11 cellular contexts compared by ENCODE assay signal in the genomic region with DNA sequence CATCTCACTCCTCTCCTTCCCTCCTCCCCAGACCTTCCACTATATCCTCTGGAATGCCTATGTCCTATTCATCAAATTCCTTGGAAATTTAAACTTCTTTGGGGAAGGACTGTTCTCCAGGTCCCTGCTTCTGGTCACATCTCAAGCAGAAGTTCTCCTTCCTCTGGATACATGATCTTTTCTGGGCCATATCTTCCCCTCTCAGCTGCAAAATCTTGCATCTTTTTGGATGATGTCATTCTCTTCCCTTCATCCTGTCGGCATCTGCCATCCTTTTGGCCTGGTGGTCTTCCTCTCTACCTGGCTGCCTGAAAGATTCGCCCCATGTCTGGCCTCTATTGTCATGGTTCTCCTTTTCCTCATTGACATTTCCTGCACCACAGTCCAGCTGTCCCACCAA. TPM values are rescaled to one million over a fixed set of nuclear protein-coding genes. Genes with fewer than 3 reads are reported as not detected.
"Had no signal": no experiment of that assay in that cellular context is flagged by ENCODE, and none has a peak within 500 bp of the region (broad histone marks: within the 10 kb centered on the region; RNA-seq: fewer than 3 reads in every experiment).

No MANE protein-coding gene starts in this region.

- H3K27ac ChIP-seq: GM23248 had no signal

- H3K9me3 ChIP-seq: HAP-1 had no signal

- ATAC-seq: GM23338, HCT116 had no signal

- DNase-seq: GM23248, GOT3, H7, H9, HCEC 1CT, HFFc6 had no signal

- FAIRE-seq: H1, H54 had no signal

- H3K9ac ChIP-seq: GM23248 had no signal

- H2AFZ ChIP-seq: GM23248, GM23338 had no signal

- H3K36me3 ChIP-seq: HAP-1 had no signal

- H3K4me2 ChIP-seq: GM23338 had no signal

- H3K4me1 ChIP-seq: HAP-1 had no signal

- H3K4me3 ChIP-seq: GM23248, GM23338, HAP-1 had no signal

RNA-seq across cellular contexts. Expression of a gene that starts 5.2 kb away (rescaled TPM):
- total RNA-seq: GM23248, H9, HFFc6 had no signal
- polyA plus RNA-seq: GM23248 had no signal
